ENCODE assay signal across 8 cellular contexts in genomic region chr6:89122625-89123024, GRCh38. TPM values are rescaled to one million over a fixed set of nuclear protein-coding genes. Genes with fewer than 3 reads are reported as not detected.
A peak's percentile ranks its signal among the peaks of the same experiment; 100 is the strongest.
DNase-seq lines count a peak whose midpoint lies in the region; ATAC-seq and FAIRE-seq lines count a peak whose summit lies in the region.

No MANE protein-coding gene starts in this region.

- ATAC-seq in memory B cell (ENCODE audit: low read depth), result peak; percentile 57

- H3K4me1 Mint-ChIP-seq in memory B cell, result no peaks in the 10 kb centered on the region

- H3K9me3 Mint-ChIP-seq in memory B cell, result peaks cover 4% of the 10 kb centered on the region

- H3K36me3 Mint-ChIP-seq in memory B cell, result peaks cover 4% of the 10 kb centered on the region

- H3K27me3 Mint-ChIP-seq in memory B cell, result no peaks in the 10 kb centered on the region

- H3K4me3 Mint-ChIP-seq in memory B cell, result no peak overlapping the region

- peak; percentile 87 for FAIRE-seq in colon (lab: Jason Lieb, UNC)

- H3K27ac Mint-ChIP-seq in memory B cell, result no peak overlapping the region

- peak; percentile 9 for DNase-seq in NCI-H510A treated with DMSO at 0.1 percent for 48 hours (lab: John Stamatoyannopoulos, UW)
- no peak for DNase-seq in NCI-H510A (lab: John Stamatoyannopoulos, UW)
- peak; percentile 51 for DNase-seq in HCEC 1CT
- peak; percentile 70 for DNase-seq in NCI-H82 (lab: John Stamatoyannopoulos, UW)
- DNase-seq in memory B cell (ENCODE audit: low spot score in 2 of 2), result no peak
- DNase-seq in occipital lobe (lab: John Stamatoyannopoulos, UW), result no peak
- no peak for DNase-seq in cerebellar nuclear complex (lab: John Stamatoyannopoulos, UW)

RNA-seq across cellular contexts. Expression of gene SRSF12, which starts 4.8 kb away (rescaled TPM):
- 34.9 TPM for total RNA-seq in occipital lobe

RNA-seq across cellular contexts. Expression of gene PM20D2, which starts 23.2 kb away (rescaled TPM):
- 20.9 TPM for total RNA-seq in occipital lobe

RNA-seq across cellular contexts. Expression of gene PNRC1, which starts 42.1 kb away (rescaled TPM):
- total RNA-seq in occipital lobe, result 80.9 TPM

Comparison
In these comparisons a context has a peak if more than half of its experiments do, and no peak if none do; other contexts are left out.
1. DNase-seq: peak in NCI-H510A treated with DMSO at 0.1 percent for 48 hours (single experiment), HCEC 1CT (single experiment) and NCI-H82 (single experiment); none in NCI-H510A (single experiment), memory B cell (0 of 2), occipital lobe (single experiment) and cerebellar nuclear complex (0 of 2).